8 cellular contexts compared by ENCODE assay signal in the genomic region with DNA sequence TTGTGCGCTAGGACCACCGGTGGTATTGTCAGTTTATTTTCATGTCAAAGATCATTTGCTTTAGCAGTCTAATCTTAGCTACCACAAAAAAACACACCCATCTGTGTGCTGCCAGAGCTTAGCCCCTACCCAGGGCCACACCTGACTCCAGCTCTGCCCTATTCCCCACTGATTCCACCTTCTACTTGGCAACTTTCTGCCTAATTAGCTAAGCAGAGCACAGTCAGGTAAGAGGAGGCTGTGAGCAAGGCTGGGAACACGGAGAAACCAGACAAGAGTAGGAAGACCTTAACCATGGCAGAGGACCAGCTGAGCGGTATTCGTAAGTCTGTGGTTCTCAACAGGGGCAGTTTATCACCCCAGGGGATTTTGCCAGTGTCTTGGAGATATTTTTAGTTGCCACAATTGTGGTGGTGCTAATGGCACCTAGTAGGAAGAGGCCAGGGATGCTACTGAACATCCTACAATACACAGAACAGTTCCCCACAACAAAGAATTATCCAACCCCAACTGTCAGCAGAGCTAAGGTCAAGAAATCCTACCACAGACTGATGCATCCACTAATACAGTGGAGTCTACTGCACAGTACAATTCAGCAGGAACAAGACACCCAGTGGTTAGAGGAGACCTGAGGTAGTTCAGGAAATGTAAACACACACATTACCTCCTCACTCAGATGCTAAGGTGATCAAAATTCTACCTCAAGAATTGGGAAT.
DNase-seq lines count a peak whose midpoint lies in the region; ATAC-seq and TF ChIP-seq lines count a peak whose summit lies in the region.

No MANE protein-coding gene starts in this region.

- peak overlapping the region; percentile 88 to 99 (median 97) for H3K27ac Mint-ChIP-seq in CD4-positive, alpha-beta memory T cell
- H3K27ac Mint-ChIP-seq in endodermal cell = peak overlapping the region; percentile 56

- POLR2A ChIA-PET in CD4-positive, alpha-beta memory T cell (lab: Charles Lee; ENCODE audit: partially characterized antibody) = interaction anchor here (1.5 to 3.1 kb wide), 2 partner anchors 13 to 91 kb away, joined by 4 to 27 read pairs; partner anchors contain the start of gene ZFAND4

- no peaks in the 10 kb centered on the region for H4K20me1 ChIP-seq in Loucy (ENCODE audit: insufficient read depth, low read length, poor library complexity, severe bottlenecking)

- intact Hi-C loops in CD4-positive, alpha-beta memory T cell (cut with micrococcal nuclease) = loop anchor here (1.0 kb wide), 1 partner anchor 12 kb away; no protein-coding TSS in a partner anchor
- intact Hi-C loops in aorta (cut with DNase I) = no loop called here

- peaks cover 12 to 17% of the 10 kb centered on the region in 2 donors for H3K36me3 Mint-ChIP-seq in CD4-positive, alpha-beta memory T cell
- H3K36me3 Mint-ChIP-seq in endodermal cell (ENCODE audit: low read depth) = peaks cover 5% of the 10 kb centered on the region

- H3K4me3 ChIP-seq in CD4-positive, alpha-beta memory T cell (ENCODE audit: low read length in 2 of 2) = peak overlapping the region; percentile 44 to 61
- peak overlapping the region; percentile 75 for H3K4me3 ChIP-seq in Loucy (ENCODE audit: low read length, poor library complexity, severe bottlenecking)
- H3K4me3 ChIP-seq in endodermal cell (ENCODE audit: low read length) = no peak overlapping the region
- no peak overlapping the region for H3K4me3 ChIP-seq in aorta (ENCODE audit: low read length in 2 of 2)
- H3K4me3 ChIP-seq in SJCRH30 = no peak overlapping the region

- TF ChIP-seq CTCF in Loucy (conservative IDR thresholded peaks at IDR 0.05; ENCODE audit: low read length) (no peak), endodermal cell (conservative IDR thresholded peaks at IDR 0.05) (no peak)

- peaks cover 0 to 5% (median under 1%) of the 10 kb centered on the region in 8 donors for H3K9me3 Mint-ChIP-seq in CD4-positive, alpha-beta memory T cell
- H3K9me3 Mint-ChIP-seq in endodermal cell = peaks cover 13% of the 10 kb centered on the region

- H3F3A ChIP-seq in Loucy (ENCODE audit: low read depth) = no peaks in the 10 kb centered on the region

- peak; percentile 50 for ATAC-seq in GM21381 (IDR thresholded peaks at IDR 0.05; ENCODE audit: unreplicated experiment)
- peak; percentile 41 for ATAC-seq in aorta (ENCODE audit: low FRiP score)
- no peak for ATAC-seq in HG03521 (IDR thresholded peaks at IDR 0.05; ENCODE audit: unreplicated experiment)

- no peaks in the 10 kb centered on the region for H3K9me2 ChIP-seq in Loucy (replicated peaks; ENCODE audit: low read depth, low read length)

- no peaks in the 10 kb centered on the region for H3K27me3 Mint-ChIP-seq in CD4-positive, alpha-beta memory T cell
- H3K27me3 Mint-ChIP-seq in endodermal cell (ENCODE audit: insufficient read depth) = no peaks in the 10 kb centered on the region

- H3K4me2 ChIP-seq in Loucy (ENCODE audit: low read depth, low read length, poor library complexity, severe bottlenecking) = no peak overlapping the region

- WGBS in endodermal cell (ENCODE audit: insufficient coverage in 1 of 2, insufficient read length in 1 of 2), 2 experiments = 63 to 85% methylated on average over 1 to 5 of the region's 5 CpGs
- 69 to 71% methylated on average over 5 of the region's 5 CpGs for WGBS in aorta, 2 donors

- peak; percentile 18 to 40 (median 33) for DNase-seq in CD4-positive, alpha-beta memory T cell
- DNase-seq in endodermal cell (peak; percentile 47), aorta (no peak), Ammon's horn (ENCODE audit: low spot score) (no peak), SJCRH30 (no peak)

- no peaks in the 10 kb centered on the region for H3K27me3 ChIP-seq in CD4-positive, alpha-beta memory T cell (ENCODE audit: insufficient read depth, low read length)
- H3K27me3 ChIP-seq in Loucy (ENCODE audit: insufficient read depth, low read length, poor library complexity, severe bottlenecking) = no peaks in the 10 kb centered on the region
- H3K27me3 ChIP-seq in endodermal cell (ENCODE audit: control insufficient read depth, insufficient read depth, low read length, poor library complexity, severe bottlenecking) = no peaks in the 10 kb centered on the region
- no peaks in the 10 kb centered on the region for H3K27me3 ChIP-seq in aorta (ENCODE audit: control insufficient read depth in 1 of 2, insufficient read depth in 2 of 2, low read length in 1 of 2)
- no peaks in the 10 kb centered on the region for H3K27me3 ChIP-seq in SJCRH30

- peaks cover 38 to 44% (median 40%) of the 10 kb centered on the region in 4 donors for H3K4me1 Mint-ChIP-seq in CD4-positive, alpha-beta memory T cell
- H3K4me1 Mint-ChIP-seq in endodermal cell = peaks cover 24% of the 10 kb centered on the region

- peak overlapping the region; percentile 77 for H3K27ac ChIP-seq in CD4-positive, alpha-beta memory T cell (ENCODE audit: low read depth, low read length)
- no peak overlapping the region for H3K27ac ChIP-seq in endodermal cell (ENCODE audit: low read depth, low read length)
- H3K27ac ChIP-seq in aorta (ENCODE audit: low read depth in 1 of 2, low read length in 2 of 2) = no peak overlapping the region
- H3K27ac ChIP-seq in SJCRH30 = no peak overlapping the region

- CTCF ChIA-PET in CD4-positive, alpha-beta memory T cell (lab: Charles Lee; ENCODE audit: partially characterized antibody) = interaction anchor here (1.3 to 1.7 kb wide), 3 partner anchors 15 to 116 kb away, joined by 3 to 9 read pairs (median 4); no protein-coding TSS in a partner anchor

- peaks cover 14% of the 10 kb centered on the region for H3K79me2 ChIP-seq in Loucy (ENCODE audit: insufficient read depth, low read length)

- H3K9me3 ChIP-seq in CD4-positive, alpha-beta memory T cell (ENCODE audit: control insufficient read depth in 1 of 2, low read length in 2 of 2) = no peaks in the 10 kb centered on the region
- H3K9me3 ChIP-seq in Loucy (ENCODE audit: insufficient read depth, low read depth, low read length) (no peaks in the 10 kb centered on the region; the same call in 1 of the 2 replicates), endodermal cell (ENCODE audit: control insufficient read depth, low read length) (peaks cover 10% of the 10 kb centered on the region), aorta (ENCODE audit: control insufficient read depth, low read length) (no peaks in the 10 kb centered on the region), SJCRH30 (replicated peaks) (no peaks in the 10 kb centered on the region)

- H2AFZ ChIP-seq in Loucy (ENCODE audit: low read length) = peak overlapping the region; percentile 80

- H3K36me3 ChIP-seq in CD4-positive, alpha-beta memory T cell (ENCODE audit: insufficient read depth, low read length) = no peaks in the 10 kb centered on the region
- H3K36me3 ChIP-seq in Loucy (ENCODE audit: insufficient read depth, low read length) = no peaks in the 10 kb centered on the region
- no peaks in the 10 kb centered on the region for H3K36me3 ChIP-seq in endodermal cell (ENCODE audit: control insufficient read depth, insufficient read depth, low read length)
- no peaks in the 10 kb centered on the region for H3K36me3 ChIP-seq in aorta (ENCODE audit: control insufficient read depth in 1 of 2, insufficient read depth in 2 of 2, low read length in 1 of 2)
- H3K36me3 ChIP-seq in SJCRH30 = no peaks in the 10 kb centered on the region

- H3K9ac ChIP-seq in Loucy (ENCODE audit: low read depth, low read length, poor library complexity, severe bottlenecking) = peak overlapping the region; percentile 71
- no peak overlapping the region for H3K9ac ChIP-seq in endodermal cell (ENCODE audit: extremely low read depth, low read length, poor library complexity, severe bottlenecking)

- H3K4me1 ChIP-seq in CD4-positive, alpha-beta memory T cell (ENCODE audit: insufficient read depth, low read length) = peaks cover 21% of the 10 kb centered on the region
- peaks cover 17% of the 10 kb centered on the region for H3K4me1 ChIP-seq in Loucy (ENCODE audit: insufficient read depth, low read length, poor library complexity, severe bottlenecking)
- H3K4me1 ChIP-seq in endodermal cell (ENCODE audit: control insufficient read depth, insufficient read depth, low read length) = no peaks in the 10 kb centered on the region
- no peaks in the 10 kb centered on the region for H3K4me1 ChIP-seq in aorta (ENCODE audit: control insufficient read depth in 1 of 2, insufficient read depth in 2 of 2, low read length in 2 of 2)
- no peaks in the 10 kb centered on the region for H3K4me1 ChIP-seq in SJCRH30

- H3K4me3 Mint-ChIP-seq in CD4-positive, alpha-beta memory T cell = peak overlapping the region; percentile 86 to 99 (median 94)
- no peak overlapping the region for H3K4me3 Mint-ChIP-seq in endodermal cell

Comparison
In these comparisons a context has a peak if more than half of its experiments do, and no peak if none do; other contexts are left out.
1. DNase-seq: peak in CD4-positive, alpha-beta memory T cell (5 of 5) and endodermal cell (single experiment); none in aorta (0 of 2), Ammon's horn (single experiment) and SJCRH30 (0 of 2).
2. H3K4me3 ChIP-seq: peak in CD4-positive, alpha-beta memory T cell (2 of 2) and Loucy (single experiment); none in endodermal cell (single experiment), aorta (0 of 2) and SJCRH30 (single experiment).